In the genomic region with DNA sequence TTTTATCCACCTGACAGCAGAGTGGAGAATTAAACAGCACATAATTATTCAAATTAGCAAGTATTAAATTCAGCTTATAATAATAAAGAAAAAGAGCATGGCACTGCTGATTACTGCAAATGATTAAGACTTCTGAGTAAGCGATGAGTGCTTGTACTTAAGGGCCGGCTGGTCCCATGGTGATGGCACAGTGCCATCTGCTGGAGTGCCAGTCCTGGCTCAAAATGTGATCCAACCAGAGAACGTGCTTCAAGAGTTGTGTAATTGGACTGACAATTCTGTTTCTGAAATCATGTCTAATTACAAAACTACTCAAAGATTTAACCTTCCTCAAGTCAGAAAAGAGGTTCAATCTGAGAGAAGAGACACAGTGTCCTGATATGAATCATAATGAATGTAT, we compare ENCODE assay signal across 8 cellular contexts.
A peak's percentile ranks its signal among the peaks of the same experiment; 100 is the strongest.
DNase-seq lines count a peak whose midpoint lies in the region; ATAC-seq and TF ChIP-seq lines count a peak whose summit lies in the region.

No MANE protein-coding gene starts in this region.

- intact Hi-C loops in testis (cut with DNase I; ENCODE audit: low total_unique reads) = no loop called here

- no peaks in the 10 kb centered on the region for H3K4me1 ChIP-seq in testis

- in situ Hi-C loops in GM13977 (cut with MboI; ENCODE audit: low pct_unique_long_range_greater_than_20kb, low sequenced_read_pairs, unreplicated experiment) = loop anchor here (25.0 kb wide), 1 partner anchor 275 kb away; no protein-coding TSS in a partner anchor

- H3K4me3 ChIP-seq in AG10803 (ENCODE audit: low read length) (no peak overlapping the region), testis (no peak overlapping the region)

- 39 to 59% methylated on average over 3 of the region's 3 CpGs for WGBS in testis, 2 donors

- TF ChIP-seq CTCF in AG10803 (conservative IDR thresholded peaks at IDR 0.05; ENCODE audit: low read length) (0 out of 2 replicates have a peak, but pooled peaks have one; percentile 11), GM13977 (IDR thresholded peaks at IDR 0.05; ENCODE audit: extremely low read depth, insufficient read depth, missing control alignments) (peak; percentile 70), testis (IDR thresholded peaks at IDR 0.05) (no peak)

- no peak for TF ChIP-seq POLR2A in testis (IDR thresholded peaks at IDR 0.05)

- peak; percentile 81 for ATAC-seq in HG03354 (IDR thresholded peaks at IDR 0.05; ENCODE audit: poor library complexity, severe bottlenecking, unreplicated experiment)
- no peak for ATAC-seq in HG03457 (IDR thresholded peaks at IDR 0.05; ENCODE audit: unreplicated experiment)

- H3K27ac ChIP-seq in testis = no peak overlapping the region

- H3K27me3 ChIP-seq in testis = no peaks in the 10 kb centered on the region

- DNase-seq in AG10803 (ENCODE audit: low read depth) = peak; percentile 24
- DNase-seq in GM13977 (ENCODE audit: low spot score) = peak; percentile 20
- peak; percentile 26 for DNase-seq in NCI-H510A (lab: John Stamatoyannopoulos, UW)
- peak; percentile 3 for DNase-seq in activated gamma-delta T cell treated with anti-CD3 and anti-CD28 coated beads, Interleukin-2, amount 50 U/mL, for 16 hours (ENCODE audit: low read depth)
- DNase-seq in iPS-NIHi11 (ENCODE audit: low spot score) = peak; percentile 25
- DNase-seq in testis = peak; percentile 59

- no peaks in the 10 kb centered on the region for H3K36me3 ChIP-seq in testis (ENCODE audit: low read depth, missing control alignments)

- H3K9me3 ChIP-seq in testis = no peaks in the 10 kb centered on the region

Comparison
In these comparisons a context has a peak if more than half of its experiments do, and no peak if none do; other contexts are left out.
1. DNase-seq: peak in every context shown above with its lines; median percentile 59 in testis; 26 in NCI-H510A; 25 in iPS-NIHi11; 24 in AG10803; 20 in GM13977; 3 in activated gamma-delta T cell treated with anti-CD3 and anti-CD28 coated beads, Interleukin-2, amount 50 U/mL, for 16 hours.
2. CTCF ChIP-seq: peak in AG10803 (single experiment) and GM13977 (single experiment); none in testis (0 of 3).